In genomic region chr10:3281911-3282310, GRCh38 we compare ENCODE assay signal across 28 cellular contexts.
"Had no signal": no experiment of that assay in that cellular context is flagged by ENCODE, and none has a peak within 500 bp of the region (broad histone marks: within the 10 kb centered on the region; RNA-seq: fewer than 3 reads in every experiment).

No MANE protein-coding gene starts in this region.

- H3K4me3 Mint-ChIP-seq: naive thymus-derived CD4-positive, alpha-beta T cell; natural killer cell treated with Interleukin-12 subunit alpha and Interleukin-12 subunit beta and Interleukin-15 and Interleukin-18, amount 100 ng/mL, for 72 hours; neural progenitor cell; stimulated activated effector memory CD8-positive, alpha-beta T cell treated with anti-CD3 and anti-CD28 coated beads, Interleukin-12 subunit alpha, Interleukin-12 subunit beta, amount 100 ng/mL, for 72 hours; stimulated activated naive CD8-positive, alpha-beta T cell treated with anti-CD3 and anti-CD28 coated beads, Interleukin-15, Interleukin-2, amounts not matched to agents 100 ng/mL and 50 ng/mL, for 24 hours had no signal

- ATAC-seq: left colon; left lung; lower lobe of right lung; naive thymus-derived CD4-positive, alpha-beta T cell; natural killer cell treated with Interleukin-12 subunit alpha and Interleukin-12 subunit beta and Interleukin-15 and Interleukin-18, amount 100 ng/mL, for 72 hours; sciatic nerve; stimulated activated effector memory CD8-positive, alpha-beta T cell treated with anti-CD3 and anti-CD28 coated beads, Interleukin-12 subunit alpha, Interleukin-12 subunit beta, amount 100 ng/mL, for 72 hours; upper lobe of right lung had no signal

- H3K36me3 Mint-ChIP-seq: naive thymus-derived CD4-positive, alpha-beta T cell; natural killer cell treated with Interleukin-12 subunit alpha and Interleukin-12 subunit beta and Interleukin-15 and Interleukin-18, amount 100 ng/mL, for 72 hours; neural progenitor cell; stimulated activated effector memory CD8-positive, alpha-beta T cell treated with anti-CD3 and anti-CD28 coated beads, Interleukin-12 subunit alpha, Interleukin-12 subunit beta, amount 100 ng/mL, for 72 hours had no signal

- H3K4me1 Mint-ChIP-seq: naive thymus-derived CD4-positive, alpha-beta T cell; neural progenitor cell; stimulated activated effector memory CD8-positive, alpha-beta T cell treated with anti-CD3 and anti-CD28 coated beads, Interleukin-12 subunit alpha, Interleukin-12 subunit beta, amount 100 ng/mL, for 72 hours had no signal

- H3K36me3 ChIP-seq: left lung, lower lobe of right lung, neural progenitor cell, neutrophil, right atrium auricular region, suprapubic skin, thoracic aorta, tibial artery, upper lobe of right lung had no signal

- DNase-seq: hippocampal formation; kidney; left colon; left lung; lower lobe of right lung; mammary epithelial cell; mesenchymal stem cell; naive thymus-derived CD4-positive, alpha-beta T cell; occipital lobe; stimulated activated CD4-positive, alpha-beta T cell treated with anti-CD3 and anti-CD28 coated beads, Interleukin-12 subunit alpha, Interleukin-12 subunit beta, amount 100 ng/mL, for 4 hours; stimulated activated CD4-positive, alpha-beta T cell treated with anti-CD3 and anti-CD28 coated beads, Interleukin-15, amount 100 ng/mL, for 24 hours; stimulated activated CD4-positive, alpha-beta T cell treated with anti-CD3 and anti-CD28 coated beads, Interleukin-2, amount 100 ng/mL, for 24 hours; stimulated activated CD4-positive, alpha-beta T cell treated with anti-CD3 and anti-CD28 coated beads, Interleukin-4, amount 100 ng/mL, for 24 hours; stimulated activated naive CD4-positive, alpha-beta T cell; tibial artery; trophoblast cell; upper lobe of right lung had no signal

- H3K4me3 ChIP-seq: left lung, lower lobe of right lung, neural progenitor cell, right atrium auricular region, skin epidermis, suprapubic skin, thoracic aorta, tibial artery, upper lobe of right lung had no signal

- H3K4me1 ChIP-seq: left lung, lower lobe of right lung, neural progenitor cell, parathyroid adenoma, right atrium auricular region, tibial artery, upper lobe of right lung had no signal

- H3K27ac ChIP-seq: left lung, lower lobe of right lung, neural progenitor cell, neutrophil, parathyroid adenoma, right atrium auricular region, skin epidermis, suprapubic skin, thoracic aorta, tibial artery, upper lobe of right lung had no signal

- H3K27ac Mint-ChIP-seq: naive thymus-derived CD4-positive, alpha-beta T cell; natural killer cell treated with Interleukin-12 subunit alpha and Interleukin-12 subunit beta and Interleukin-15 and Interleukin-18, amount 100 ng/mL, for 72 hours; neural progenitor cell; stimulated activated effector memory CD8-positive, alpha-beta T cell treated with anti-CD3 and anti-CD28 coated beads, Interleukin-12 subunit alpha, Interleukin-12 subunit beta, amount 100 ng/mL, for 72 hours; stimulated activated naive CD8-positive, alpha-beta T cell treated with anti-CD3 and anti-CD28 coated beads, Interleukin-15, Interleukin-2, amounts not matched to agents 100 ng/mL and 50 ng/mL, for 24 hours had no signal

- H3K9me3 Mint-ChIP-seq: natural killer cell treated with Interleukin-12 subunit alpha and Interleukin-12 subunit beta and Interleukin-15 and Interleukin-18, amount 100 ng/mL, for 72 hours; stimulated activated effector memory CD8-positive, alpha-beta T cell treated with anti-CD3 and anti-CD28 coated beads, Interleukin-12 subunit alpha, Interleukin-12 subunit beta, amount 100 ng/mL, for 72 hours; stimulated activated naive CD8-positive, alpha-beta T cell treated with anti-CD3 and anti-CD28 coated beads, Interleukin-15, Interleukin-2, amounts not matched to agents 100 ng/mL and 50 ng/mL, for 24 hours had no signal

- H3K27me3 ChIP-seq: left lung, neural progenitor cell, neutrophil, right atrium auricular region, suprapubic skin, tibial artery, upper lobe of right lung had no signal

- H3K9me3 ChIP-seq: left lung, lower lobe of right lung, neutrophil, right atrium auricular region, suprapubic skin, thoracic aorta, tibial artery, upper lobe of right lung had no signal
